Comparison of ENCODE assay signal across 17 cellular contexts in the genomic region with DNA sequence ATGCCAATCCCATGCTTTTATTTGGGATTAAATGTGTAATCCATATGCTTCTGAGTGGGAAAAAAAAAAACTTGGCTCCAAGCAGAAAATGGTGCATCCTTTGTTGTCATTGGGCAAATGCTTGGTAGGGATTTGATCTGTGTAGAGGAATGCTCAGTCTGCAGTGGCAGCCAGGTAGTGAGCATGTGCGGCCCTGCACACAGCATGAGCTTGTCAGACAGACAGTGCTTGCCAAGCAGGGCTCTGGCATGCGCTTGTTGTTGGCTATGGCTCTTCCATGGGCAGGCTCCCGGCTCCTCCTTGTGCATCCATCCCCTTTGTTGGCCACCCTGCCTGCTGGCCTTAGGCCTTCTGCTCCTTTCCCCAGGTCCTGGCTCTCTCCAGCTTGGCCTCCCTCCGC.
DNase-seq lines count a peak whose midpoint lies in the region; ATAC-seq and TF ChIP-seq lines count a peak whose summit lies in the region.
"Had no signal": no experiment of that assay in that cellular context is flagged by ENCODE, and none has a peak within 500 bp of the region (broad histone marks: within the 10 kb centered on the region; RNA-seq: fewer than 3 reads in every experiment).

No MANE protein-coding gene starts in this region.

- H3K27ac ChIP-seq in right atrium auricular region (no peak overlapping the region), heart right ventricle (no peak overlapping the region)
- H3K27ac ChIP-seq: 22Rv1, BLaER1 had no signal

- TF ChIP-seq CTCF in right atrium auricular region (IDR thresholded peaks at IDR 0.05) (no peak), heart right ventricle (IDR thresholded peaks at IDR 0.05) (no peak), progenitor cell of endocrine pancreas (IDR thresholded peaks at IDR 0.05; ENCODE audit: unreplicated experiment) (no peak)

- no peaks in the 10 kb centered on the region for H3K36me3 Mint-ChIP-seq in progenitor cell of endocrine pancreas (ENCODE audit: insufficient read depth)

- peaks cover 17% of the 10 kb centered on the region for H3K9me3 Mint-ChIP-seq in progenitor cell of endocrine pancreas (ENCODE audit: low read depth)

- no peaks in the 10 kb centered on the region for H3K27me3 Mint-ChIP-seq in progenitor cell of endocrine pancreas

- WGBS in heart right ventricle, 2 donors: 59 to 68% methylated on average over 4 of the region's 4 CpGs

- H3K4me1 Mint-ChIP-seq in progenitor cell of endocrine pancreas (ENCODE audit: low read depth): no peaks in the 10 kb centered on the region

- DNase-seq in Right ventricle myocardium inferior (ENCODE audit: missing footprints): peak; percentile 74
- DNase-seq in right atrium auricular region (ENCODE audit: low spot score): no peak
- DNase-seq in heart right ventricle: peak; percentile 29 to 34
- DNase-seq in progenitor cell of endocrine pancreas (ENCODE audit: low spot score, unreplicated experiment): no peak
- DNase-seq in NCI-H526 (lab: John Stamatoyannopoulos, UW): no peak
- DNase-seq in NCI-H748 (lab: John Stamatoyannopoulos, UW; ENCODE audit: unreplicated experiment): no peak
- DNase-seq: DMS 273 treated with DMSO at 0.1 percent for 48 hours, H9, NCI-H1417, NCI-H1930, NCI-H2171 treated with DMSO at 0.1 percent for 48 hours, NCI-H510A treated with DMSO at 0.1 percent for 48 hours, RPMI8226 had no signal

- H3K27me3 ChIP-seq in right atrium auricular region: no peaks in the 10 kb centered on the region
- H3K27me3 ChIP-seq in heart right ventricle: no peaks in the 10 kb centered on the region
- H3K27me3 ChIP-seq: BLaER1 had no signal

- H3K4me3 ChIP-seq in right atrium auricular region: no peak overlapping the region
- H3K4me3 ChIP-seq in heart right ventricle: no peak overlapping the region
- H3K4me3 ChIP-seq: BLaER1 had no signal

- no peak overlapping the region for H3K4me3 Mint-ChIP-seq in progenitor cell of endocrine pancreas (ENCODE audit: low read depth)
- H3K4me3 Mint-ChIP-seq: H9 had no signal

- peak; percentile 91 for ATAC-seq in Right ventricle myocardium inferior
- ATAC-seq in heart right ventricle: peak; percentile 73 to 95 (median 82)
- no peak for ATAC-seq in HG02642 (IDR thresholded peaks at IDR 0.05; ENCODE audit: poor library complexity, unreplicated experiment)
- no peak for ATAC-seq in GM19463 (IDR thresholded peaks at IDR 0.05; ENCODE audit: unreplicated experiment)

- H3K9me3 ChIP-seq in right atrium auricular region (no peaks in the 10 kb centered on the region), heart right ventricle (no peaks in the 10 kb centered on the region)
- H3K9me3 ChIP-seq: BLaER1 had no signal

- peak overlapping the region; percentile 80 for H3K27ac Mint-ChIP-seq in progenitor cell of endocrine pancreas
- H3K27ac Mint-ChIP-seq: H9 had no signal

- no peaks in the 10 kb centered on the region for H3K4me1 ChIP-seq in right atrium auricular region
- no peaks in the 10 kb centered on the region for H3K4me1 ChIP-seq in heart right ventricle
- H3K4me1 ChIP-seq: BLaER1 had no signal

- H3K36me3 ChIP-seq in right atrium auricular region (no peaks in the 10 kb centered on the region), heart right ventricle (no peaks in the 10 kb centered on the region)

- intact Hi-C loops in Right ventricle myocardium inferior (cut with DNase I): no loop called here
- intact Hi-C loops in heart right ventricle (cut with DNase I): no loop called here

Comparison
In these comparisons a context has a peak if more than half of its experiments do, and no peak if none do; other contexts are left out.
1. DNase-seq: peak in Right ventricle myocardium inferior (single experiment) and heart right ventricle (2 of 2); none in right atrium auricular region (single experiment), progenitor cell of endocrine pancreas (single experiment), NCI-H526 (0 of 2) and NCI-H748 (single experiment).
2. ATAC-seq: peak in Right ventricle myocardium inferior (single experiment) and heart right ventricle (8 of 8); none in HG02642 (single experiment) and GM19463 (single experiment).